1 cellular context compared by ENCODE assay signal in the genomic region with DNA sequence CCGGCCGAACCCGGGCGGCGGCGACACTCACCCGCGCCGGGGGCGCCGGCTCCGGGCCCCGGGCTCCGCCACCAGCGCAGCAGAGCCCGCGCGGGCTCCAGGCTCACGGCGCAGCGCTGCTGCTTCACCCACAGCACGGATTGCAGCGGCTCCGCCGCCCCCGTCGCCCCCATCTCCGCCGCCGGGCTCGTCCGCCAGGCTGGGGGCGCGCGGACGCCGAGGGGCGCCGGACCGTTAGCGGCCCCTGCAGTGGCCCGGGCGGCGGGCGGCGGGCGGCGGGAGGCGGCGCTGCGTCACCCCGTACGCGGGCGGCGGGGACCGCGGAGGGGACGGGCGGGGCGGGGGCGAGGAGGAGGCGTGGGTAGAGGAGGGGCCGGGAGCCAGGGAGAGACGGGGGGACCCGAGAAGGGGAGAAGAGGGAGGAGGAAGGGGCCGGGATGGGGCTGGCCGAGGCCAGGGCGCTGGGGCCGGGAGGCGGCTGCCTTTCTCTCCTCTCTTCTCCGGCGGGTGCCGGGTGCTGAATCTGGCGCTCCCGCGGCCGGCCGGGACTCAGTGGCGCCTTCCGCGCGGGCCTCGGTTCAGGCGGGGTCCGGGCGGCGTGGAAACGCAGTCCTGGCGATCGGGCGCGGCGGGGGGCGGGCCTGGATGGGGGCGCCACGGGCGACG.
TF ChIP-seq lines count a peak whose summit lies in the region.

A gene with protein sequence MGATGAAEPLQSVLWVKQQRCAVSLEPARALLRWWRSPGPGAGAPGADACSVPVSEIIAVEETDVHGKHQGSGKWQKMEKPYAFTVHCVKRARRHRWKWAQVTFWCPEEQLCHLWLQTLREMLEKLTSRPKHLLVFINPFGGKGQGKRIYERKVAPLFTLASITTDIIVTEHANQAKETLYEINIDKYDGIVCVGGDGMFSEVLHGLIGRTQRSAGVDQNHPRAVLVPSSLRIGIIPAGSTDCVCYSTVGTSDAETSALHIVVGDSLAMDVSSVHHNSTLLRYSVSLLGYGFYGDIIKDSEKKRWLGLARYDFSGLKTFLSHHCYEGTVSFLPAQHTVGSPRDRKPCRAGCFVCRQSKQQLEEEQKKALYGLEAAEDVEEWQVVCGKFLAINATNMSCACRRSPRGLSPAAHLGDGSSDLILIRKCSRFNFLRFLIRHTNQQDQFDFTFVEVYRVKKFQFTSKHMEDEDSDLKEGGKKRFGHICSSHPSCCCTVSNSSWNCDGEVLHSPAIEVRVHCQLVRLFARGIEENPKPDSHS (minus strand): TSS at position 277 of the 666 bp plus-strand sequence. CDS start 104 bp downstream, at position 173.

TF ChIP-seq in WTC11, 78 proteins besides CTCF, POLR2A, EP300 and RAD21 (continued from another document):
- no peak for TF ChIP-seq CREB1 (CRISPR knock-in tag; IDR thresholded peaks at IDR 0.05)
